In genomic region chr18:35577045-35577848, GRCh38 we compare ENCODE assay signal across 10 cellular contexts. TPM values are rescaled to one million over a fixed set of nuclear protein-coding genes. Genes with fewer than 3 reads are reported as not detected.
DNase-seq lines count a peak whose midpoint lies in the region; ATAC-seq lines count a peak whose summit lies in the region.
"Had no signal": no experiment of that assay in that cellular context is flagged by ENCODE, and none has a peak within 500 bp of the region (broad histone marks: within the 10 kb centered on the region; RNA-seq: fewer than 3 reads in every experiment).

No MANE protein-coding gene starts in this region.

- peaks cover 2% of the 10 kb centered on the region for H3K36me3 Mint-ChIP-seq in T-helper 17 cell (ENCODE audit: low read depth)

- no peaks in the 10 kb centered on the region for H3K9me3 ChIP-seq in T-helper 17 cell (ENCODE audit: control insufficient read depth, low read length, poor library complexity, severe bottlenecking)
- H3K9me3 ChIP-seq: adrenal gland had no signal

- ATAC-seq in GM19035 (IDR thresholded peaks at IDR 0.05; ENCODE audit: unreplicated experiment) (peak; percentile 47), HG02571 (IDR thresholded peaks at IDR 0.05; ENCODE audit: unreplicated experiment) (peak; percentile 49), HG03565 (IDR thresholded peaks at IDR 0.05; ENCODE audit: unreplicated experiment) (peak; percentile 48), left lobe of liver (no peak), T-helper 17 cell (no peak)

- peak in 2 of 3 donors; percentile 26 to 34 for DNase-seq in stimulated activated CD4-positive, alpha-beta T cell treated with anti-CD3 and anti-CD28 coated beads, Interleukin-12 subunit alpha, Interleukin-12 subunit beta, amount 100 ng/mL, for 48 hours (ENCODE audit: low read depth in 2 of 3, low spot score in 1 of 3)
- DNase-seq in left lobe of liver (ENCODE audit: low spot score) (no peak), T-helper 17 cell (no peak), germinal center (ENCODE audit: low spot score) (no peak)
- DNase-seq: adrenal gland, foreskin melanocyte, SHP77 treated with DMSO at 0.1 percent for 48 hours had no signal

- no peak overlapping the region for H3K4me3 Mint-ChIP-seq in T-helper 17 cell

- peaks cover 8% of the 10 kb centered on the region for H3K4me1 Mint-ChIP-seq in T-helper 17 cell

- H3K27ac Mint-ChIP-seq in T-helper 17 cell: no peak overlapping the region

- H3K27me3 Mint-ChIP-seq in T-helper 17 cell: peaks cover 19% of the 10 kb centered on the region

RNA-seq across cellular contexts. Expression of gene GALNT1, which starts 4.3 kb away (rescaled TPM):
- total RNA-seq in left lobe of liver: 34.8 TPM
- 10 to 100 TPM; 23.7 to 28.3 TPM for total RNA-seq in T-helper 17 cell

Comparison
In these comparisons a context has a peak if more than half of its experiments do, and no peak if none do; other contexts are left out.
1. ATAC-seq: peak in GM19035 (single experiment), HG02571 (single experiment) and HG03565 (single experiment); none in left lobe of liver (single experiment) and T-helper 17 cell (single experiment).
2. DNase-seq: peak in stimulated activated CD4-positive, alpha-beta T cell treated with anti-CD3 and anti-CD28 coated beads, Interleukin-12 subunit alpha, Interleukin-12 subunit beta, amount 100 ng/mL, for 48 hours (2 of 3); none in left lobe of liver (single experiment), T-helper 17 cell (0 of 3) and germinal center (single experiment).